ENCODE assay signal across 18 cellular contexts in the genomic region with DNA sequence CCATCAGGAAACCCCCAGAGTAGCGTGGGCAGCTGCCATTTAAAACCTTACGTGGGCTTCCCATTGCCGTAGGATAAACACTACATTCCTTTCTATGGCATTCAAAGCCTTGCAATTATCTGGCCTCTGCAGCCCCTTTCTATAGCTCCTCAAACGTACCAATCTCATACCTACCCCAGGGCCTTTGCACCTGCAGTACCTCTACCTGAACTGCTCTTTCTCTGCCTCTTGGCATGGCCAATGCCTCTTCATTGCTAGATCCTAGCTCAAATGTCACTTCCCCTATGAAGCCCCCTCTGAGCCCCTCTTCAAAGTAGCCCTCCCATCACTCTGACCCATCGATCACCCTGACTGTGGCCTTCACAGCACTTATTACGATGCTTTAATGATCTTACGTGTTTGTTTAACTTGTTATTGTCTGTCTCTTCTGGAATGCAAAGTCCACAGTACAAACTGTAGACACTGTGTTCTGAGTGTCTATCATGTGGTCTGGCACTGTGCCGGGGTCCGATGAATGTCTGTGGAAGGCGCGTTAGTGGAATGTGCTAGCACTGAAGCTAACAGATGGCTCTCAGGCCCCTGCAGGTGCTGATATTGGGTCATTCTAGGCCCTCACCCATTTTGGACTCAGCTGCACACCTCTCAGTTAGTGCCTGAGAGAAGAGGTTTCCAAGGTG.
A peak's percentile ranks its signal among the peaks of the same experiment; 100 is the strongest.
DNase-seq lines count a peak whose midpoint lies in the region; ATAC-seq and TF ChIP-seq lines count a peak whose summit lies in the region.
"Had no signal": no experiment of that assay in that cellular context is flagged by ENCODE, and none has a peak within 500 bp of the region (broad histone marks: within the 10 kb centered on the region; RNA-seq: fewer than 3 reads in every experiment).

No MANE protein-coding gene starts in this region.

- H3K27ac Mint-ChIP-seq in immature natural killer cell, result no peak overlapping the region
- no peak overlapping the region for H3K27ac Mint-ChIP-seq in naive thymus-derived CD4-positive, alpha-beta T cell
- H3K27ac Mint-ChIP-seq: activated CD4-positive, alpha-beta T cell treated with anti-CD3 and anti-CD28 coated beads for 36 hours; CD4-positive, alpha-beta T cell; neural progenitor cell; T-helper 2 cell treated with Interferon-gamma antibody and Interleukin-4, amounts not matched to agents 5 μg/mL and 100 μg/mL, for 36 hours had no signal

- H3K36me3 ChIP-seq in lower lobe of right lung, result no peaks in the 10 kb centered on the region
- no peaks in the 10 kb centered on the region for H3K36me3 ChIP-seq in naive thymus-derived CD4-positive, alpha-beta T cell (ENCODE audit: control insufficient read depth in 2 of 3, insufficient read depth in 3 of 3, low read length in 3 of 3)
- H3K36me3 ChIP-seq: neural progenitor cell had no signal

- POLR2A ChIA-PET in naive thymus-derived CD4-positive, alpha-beta T cell (lab: Charles Lee), result no interaction called here

- peaks cover 6% of the 10 kb centered on the region for H3K4me1 ChIP-seq in lower lobe of right lung
- no peaks in the 10 kb centered on the region for H3K4me1 ChIP-seq in naive thymus-derived CD4-positive, alpha-beta T cell (ENCODE audit: control insufficient read depth in 2 of 2, insufficient read depth in 2 of 2, low read length in 2 of 2)

- intact Hi-C loops in lower lobe of right lung (cut with DNase I), result no loop called here
- intact Hi-C loops in naive thymus-derived CD4-positive, alpha-beta T cell (cut with micrococcal nuclease), result no loop called here

- peaks cover 0 to 5% (median 0%) of the 10 kb centered on the region in 6 donors for H3K9me3 Mint-ChIP-seq in immature natural killer cell
- peaks cover 0 to 11% (median 5%) of the 10 kb centered on the region in 11 donors for H3K9me3 Mint-ChIP-seq in naive thymus-derived CD4-positive, alpha-beta T cell
- H3K9me3 Mint-ChIP-seq: CD4-positive, alpha-beta T cell; neural progenitor cell had no signal

- no peaks in the 10 kb centered on the region for H3K36me3 Mint-ChIP-seq in immature natural killer cell
- no peaks in the 10 kb centered on the region for H3K36me3 Mint-ChIP-seq in naive thymus-derived CD4-positive, alpha-beta T cell
- H3K36me3 Mint-ChIP-seq: neural progenitor cell had no signal

- H3K4me1 Mint-ChIP-seq in immature natural killer cell, result no peaks in the 10 kb centered on the region
- H3K4me1 Mint-ChIP-seq in naive thymus-derived CD4-positive, alpha-beta T cell, result no peaks in the 10 kb centered on the region
- H3K4me1 Mint-ChIP-seq: activated CD4-positive, alpha-beta T cell treated with anti-CD3 and anti-CD28 coated beads for 36 hours; neural progenitor cell had no signal

- peaks cover 0 to 2% (median 0%) of the 10 kb centered on the region in 3 donors for H3K27me3 Mint-ChIP-seq in immature natural killer cell (ENCODE audit: low read depth in 3 of 3)
- H3K27me3 Mint-ChIP-seq in naive thymus-derived CD4-positive, alpha-beta T cell, result peaks cover 0 to 24% (median 6%) of the 10 kb centered on the region in 5 donors

- peak; percentile 22 for DNase-seq in A172 (ENCODE audit: low spot score)
- DNase-seq in NCI-H2029 treated with DMSO at 0.1 percent for 48 hours (lab: John Stamatoyannopoulos, UW), result peak; percentile 81
- DNase-seq in cerebellum (ENCODE audit: low spot score), result peak; percentile 75
- DNase-seq in lower lobe of right lung, result peak; percentile 72
- no peak for DNase-seq in NCI-H1436 treated with DMSO at 0.1 percent for 48 hours (lab: John Stamatoyannopoulos, UW)
- no peak for DNase-seq in immature natural killer cell
- DNase-seq in naive thymus-derived CD4-positive, alpha-beta T cell, result no peak
- no peak for DNase-seq in coronary artery (ENCODE audit: low spot score)
- DNase-seq: activated CD4-positive, alpha-beta T cell treated with anti-CD3 and anti-CD28 coated beads for 36 hours; activated naive CD4-positive, alpha-beta T cell treated with anti-CD3 and anti-CD28 coated beads, Interleukin-2, amount 50 U/mL, for 16 hours; CD4-positive, alpha-beta T cell; H7; IMR-90; mesendoderm; trophoblast cell had no signal

- ATAC-seq in lower lobe of right lung, result peak; percentile 54 to 72
- no peak for ATAC-seq in naive thymus-derived CD4-positive, alpha-beta T cell
- ATAC-seq: activated CD4-positive, alpha-beta T cell treated with anti-CD3 and anti-CD28 coated beads for 36 hours; GM12878 had no signal

- H3K9me3 ChIP-seq in lower lobe of right lung, result no peaks in the 10 kb centered on the region
- no peaks in the 10 kb centered on the region for H3K9me3 ChIP-seq in naive thymus-derived CD4-positive, alpha-beta T cell (ENCODE audit: control insufficient read depth in 2 of 3, low read length in 3 of 3)

- H3K27ac ChIP-seq in lower lobe of right lung (no peak overlapping the region), coronary artery (no peak overlapping the region)
- H3K27ac ChIP-seq in naive thymus-derived CD4-positive, alpha-beta T cell (ENCODE audit: low read depth, low read length), result no peak overlapping the region
- H3K27ac ChIP-seq: neural progenitor cell had no signal

- TF ChIP-seq CTCF in lower lobe of right lung (IDR thresholded peaks at IDR 0.05) (no peak), coronary artery (IDR thresholded peaks at IDR 0.05) (no peak)

- H3K4me3 ChIP-seq in lower lobe of right lung (no peak overlapping the region), coronary artery (no peak overlapping the region)
- H3K4me3 ChIP-seq in naive thymus-derived CD4-positive, alpha-beta T cell (ENCODE audit: low read length), result no peak overlapping the region
- H3K4me3 ChIP-seq: GM12878, neural progenitor cell had no signal

- CTCF ChIA-PET in naive thymus-derived CD4-positive, alpha-beta T cell (lab: Charles Lee), result no interaction called here

- H3K4me3 Mint-ChIP-seq in immature natural killer cell, result no peak overlapping the region
- peak overlapping the region in 1 of 10 donors; percentile 19 for H3K4me3 Mint-ChIP-seq in naive thymus-derived CD4-positive, alpha-beta T cell
- H3K4me3 Mint-ChIP-seq: activated CD4-positive, alpha-beta T cell treated with anti-CD3 and anti-CD28 coated beads for 36 hours; CD4-positive, alpha-beta T cell; neural progenitor cell; T-helper 2 cell treated with Interferon-gamma antibody and Interleukin-4, amounts not matched to agents 5 μg/mL and 100 μg/mL, for 36 hours had no signal

- no peaks in the 10 kb centered on the region for H3K27me3 ChIP-seq in lower lobe of right lung (ENCODE audit: low read depth)
- H3K27me3 ChIP-seq in naive thymus-derived CD4-positive, alpha-beta T cell (ENCODE audit: control insufficient read depth in 2 of 2, insufficient read depth in 2 of 2, low read length in 2 of 2), result no peaks in the 10 kb centered on the region
- H3K27me3 ChIP-seq: neural progenitor cell had no signal

Comparison
In these comparisons a context has a peak if more than half of its experiments do, and no peak if none do; other contexts are left out.
1. DNase-seq: peak in A172 (single experiment), NCI-H2029 treated with DMSO at 0.1 percent for 48 hours (single experiment), cerebellum (single experiment) and lower lobe of right lung (single experiment); none in NCI-H1436 treated with DMSO at 0.1 percent for 48 hours (single experiment), immature natural killer cell (0 of 3), naive thymus-derived CD4-positive, alpha-beta T cell (0 of 9) and coronary artery (single experiment).